Comparison of ENCODE assay signal across 8 cellular contexts in genomic region chr17:74757931-74758845, GRCh38. TPM values are rescaled to one million over a fixed set of nuclear protein-coding genes. Genes with fewer than 3 reads are reported as not detected.
DNase-seq lines count a peak whose midpoint lies in the region; ATAC-seq, FAIRE-seq and TF ChIP-seq lines count a peak whose summit lies in the region.

No MANE protein-coding gene starts in this region.

- no peak for FAIRE-seq in small intestine (lab: Jason Lieb, UNC)

- H3K36me3 Mint-ChIP-seq in IgD-negative memory B cell (peaks cover 2% of the 10 kb centered on the region), WTC11 (no peaks in the 10 kb centered on the region)

- H3K4me1 Mint-ChIP-seq in IgD-negative memory B cell (peaks cover 16 to 45% (median 29%) of the 10 kb centered on the region in 3 donors), WTC11 (peaks cover 51% of the 10 kb centered on the region)

- TF ChIP-seq POLR2A in heart left ventricle (IDR thresholded peaks at IDR 0.05) = no peak

- H3K4me1 ChIP-seq in heart left ventricle (peaks cover 19 to 85% (median 48%) of the 10 kb centered on the region in 12 donors), small intestine (ENCODE audit: control insufficient read depth in 2 of 2, insufficient read depth in 1 of 2, low read depth in 1 of 2, low read length in 1 of 2) (peaks cover 35 to 42% of the 10 kb centered on the region in 2 donors)

- no peak for ATAC-seq in WTC11
- peak in 3 of 4 donors; percentile 31 to 65 (median 38) for ATAC-seq in heart left ventricle
- ATAC-seq in GM19452 (IDR thresholded peaks at IDR 0.05; ENCODE audit: unreplicated experiment) = no peak

- H3K27ac Mint-ChIP-seq in IgD-negative memory B cell (peak overlapping the region; percentile 25 to 76 (median 76)), WTC11 (peak overlapping the region; percentile 65)

- H3K27me3 ChIP-seq in heart left ventricle (no peaks in the 10 kb centered on the region), small intestine (ENCODE audit: control insufficient read depth in 2 of 2, insufficient read depth in 2 of 2, low read length in 2 of 2) (no peaks in the 10 kb centered on the region)

- H3K27ac ChIP-seq in heart left ventricle (peak overlapping the region in 11 of 12 donors; percentile 1 to 67 (median 29)), small intestine (ENCODE audit: low read depth in 1 of 2, low read length in 1 of 2) (peak overlapping the region; percentile 85 to 92)

- 45 to 56% (median 49%) methylated on average over 17 to 26 of the region's 26 CpGs for WGBS in heart left ventricle, 4 donors
- 22 to 41% (median 33%) methylated on average over 25 to 26 of the region's 26 CpGs for WGBS in small intestine, 3 donors

- TF ChIP-seq CTCF in WTC11 (IDR thresholded peaks at IDR 0.05) (no peak), heart left ventricle (IDR thresholded peaks at IDR 0.05) (no peak)

- no peaks in the 10 kb centered on the region for H3K36me3 ChIP-seq in heart left ventricle
- peaks cover 2 to 5% of the 10 kb centered on the region in 2 donors for H3K36me3 ChIP-seq in small intestine (ENCODE audit: control insufficient read depth in 2 of 2, insufficient read depth in 2 of 2, low read length in 2 of 2)

- CTCF ChIA-PET in WTC11 (lab: Charles Lee) = interaction anchor here (0.6 to 6.7 kb wide), 10 partner anchors 9 to 390 kb away, joined by 3 to 115 read pairs (median 14); partner anchors contain the start of gene RAB37

- no peak for DNase-seq in WTC11 (ENCODE audit: low spot score)
- peak in 2 of 5 donors; percentile 65 to 69 for DNase-seq in heart left ventricle
- DNase-seq in small intestine = peak; percentile 76
- no peak for DNase-seq in OCI-M1 (lab: John Stamatoyannopoulos, UW)
- no peak for DNase-seq in RKO (ENCODE audit: low spot score)
- DNase-seq in stimulated activated CD4-positive, alpha-beta T cell treated with anti-CD3 and anti-CD28 coated beads, Interleukin-15, amount 100 ng/mL, for 24 hours = no peak

- POLR2A ChIA-PET in WTC11 (lab: Charles Lee) = interaction anchor here (2.1 kb wide), 1 partner anchor 9 kb away, joined by 8 read pairs; no protein-coding TSS in a partner anchor

- H3K27me3 Mint-ChIP-seq in IgD-negative memory B cell (no peaks in the 10 kb centered on the region), WTC11 (ENCODE audit: low read depth) (no peaks in the 10 kb centered on the region)

- peak overlapping the region in 3 of 12 donors; percentile 2 to 10 (median 9) for H3K4me3 ChIP-seq in heart left ventricle
- H3K4me3 ChIP-seq in small intestine (ENCODE audit: low read depth in 1 of 2, low read length in 2 of 2) = peak overlapping the region in 1 of 2 donors; percentile 37

- intact Hi-C loops in heart left ventricle (cut with DNase I) = no loop called here

- H3K4me3 Mint-ChIP-seq in IgD-negative memory B cell = peak overlapping the region in 1 of 4 donors; percentile 85
- no peak overlapping the region for H3K4me3 Mint-ChIP-seq in WTC11

- H3K9me3 Mint-ChIP-seq in IgD-negative memory B cell = no peaks in the 10 kb centered on the region
- H3K9me3 Mint-ChIP-seq in WTC11 = no peaks in the 10 kb centered on the region

- H3K9me3 ChIP-seq in heart left ventricle = no peaks in the 10 kb centered on the region
- no peaks in the 10 kb centered on the region for H3K9me3 ChIP-seq in small intestine (ENCODE audit: control insufficient read depth, low read depth)

TF ChIP-seq in WTC11, 78 proteins besides CTCF, POLR2A, EP300 and RAD21:
- TF ChIP-seq JUN (CRISPR knock-in tag; IDR thresholded peaks at IDR 0.05) = no peak
TF ChIP-seq in WTC11: peak in this region for 0.

RNA-seq across cellular contexts. Expression of gene NHERF1, which starts 9.8 kb away (rescaled TPM):
- polyA plus RNA-seq in IgD-negative memory B cell (177 TPM), heart left ventricle (10 to 100 TPM in 1 of 2 donors, 1 to 10 TPM in 1; 7.5 to 37.7 TPM), small intestine (100 to 1,000 TPM; 231 to 592 (median 569) TPM)
- total RNA-seq in WTC11 (2021) (86.9 to 111 TPM (median 97.1 TPM) in 3 replicates), heart left ventricle (10 to 100 TPM; 11.6 to 42.2 (median 19.2) TPM)

RNA-seq across cellular contexts. Expression of gene NAT9, which starts 18.0 kb away (rescaled TPM):
- polyA plus RNA-seq in IgD-negative memory B cell (24.5 TPM), heart left ventricle (10 to 100 TPM; 18.2 to 36.6 TPM), small intestine (10 to 100 TPM; 12.4 to 28.3 (median 16.3) TPM)
- total RNA-seq in WTC11 (2021) (66.0 to 71.2 TPM (median 67.1 TPM) in 3 replicates), heart left ventricle (10 to 100 TPM in 7 of 9 donors, 1 to 10 TPM in 2; 7.9 to 22.9 (median 17.1) TPM)

RNA-seq across cellular contexts. Expression of gene RAB37, which starts 21.1 kb away (rescaled TPM):
- 76.5 TPM for polyA plus RNA-seq in IgD-negative memory B cell
- total RNA-seq in WTC11 (2021) = 8.8 to 9.4 TPM (median 8.9 TPM) in 3 replicates
- 1 to 10 TPM in 8 of 9 donors, under 1 TPM in 1; 0.76 to 3.6 (median 1.7) TPM for total RNA-seq in heart left ventricle
- 1 to 10 TPM in 1 of 2 donors, under 1 TPM in 1; 0.83 to 2.0 TPM for polyA plus RNA-seq in heart left ventricle
- 1 to 10 TPM; 1.8 to 4.5 (median 3.8) TPM for polyA plus RNA-seq in small intestine

RNA-seq across cellular contexts. Expression of gene CD300LF, which starts 45.5 kb away (rescaled TPM):
- not detected for polyA plus RNA-seq in IgD-negative memory B cell
- not detected in 3 replicates for total RNA-seq in WTC11 (2021)
- total RNA-seq in heart left ventricle = 1 to 10 TPM in 2 of 9 donors, under 1 TPM in 5, not detected in 2; 0.20 to 7.0 (median 0.42) TPM
- polyA plus RNA-seq in heart left ventricle = under 1 TPM; 0.15 to 0.61 TPM
- polyA plus RNA-seq in small intestine = 1 to 10 TPM; 1.6 to 5.7 (median 2.3) TPM

Comparison
In these comparisons a context has a peak if more than half of its experiments do, and no peak if none do; other contexts are left out.
1. ATAC-seq: peak in heart left ventricle (3 of 4); none in WTC11 (single experiment) and GM19452 (single experiment).
2. RNA of gene RAB37, which starts 21.1 kb away (polyA plus RNA-seq): 76.5 TPM in IgD-negative memory B cell (single experiment); 1.8 to 4.5 TPM in small intestine and 0.83 to 2.0 TPM in heart left ventricle; every median in the first group is over 10 times any median in the second.